20 cellular contexts compared by ENCODE assay signal in the genomic region with DNA sequence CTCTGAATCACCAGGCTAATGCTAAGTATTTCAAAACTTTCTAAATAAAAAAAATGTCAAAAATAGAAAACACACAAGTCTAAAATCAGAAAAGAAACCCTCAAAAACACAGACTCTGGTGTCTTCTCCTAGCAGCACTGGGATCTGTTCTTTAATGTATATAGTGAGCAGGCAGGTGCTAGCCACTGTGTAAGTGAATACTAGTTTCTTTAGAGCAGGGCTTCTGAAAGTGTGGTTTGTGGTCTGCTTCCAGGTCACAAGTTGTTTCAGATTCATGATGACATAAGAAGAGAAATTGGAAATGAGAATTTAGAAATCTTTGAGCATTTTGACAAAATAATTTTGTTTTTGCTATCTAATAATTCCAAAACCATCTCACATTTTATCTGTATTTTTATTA.
"Had no signal": no experiment of that assay in that cellular context is flagged by ENCODE, and none has a peak within 500 bp of the region (broad histone marks: within the 10 kb centered on the region; RNA-seq: fewer than 3 reads in every experiment).

No MANE protein-coding gene starts in this region.

- H3K36me3 ChIP-seq: adrenal gland, cardiac muscle cell, esophagus muscularis mucosa, lower lobe of right lung, sigmoid colon, spleen, thyroid gland had no signal

- H3K27me3 ChIP-seq: adrenal gland, cardiac muscle cell, esophagus muscularis mucosa, sigmoid colon, spleen, thyroid gland had no signal

- H3K36me3 Mint-ChIP-seq: activated naive CD4-positive, alpha-beta T cell treated with anti-CD3 and anti-CD28 coated beads, Interleukin-2, amount 50 U/mL, for 72 hours; stimulated activated memory B cell treated with anti-CD40 and anti-IgM and Interleukin-4, amounts not matched to agents 10 μg/mL and 1 μg/mL and 100 μg/mL, for 72 hours had no signal

- DNase-seq: activated CD4-positive, alpha-beta T cell treated with anti-CD3 and anti-CD28 coated beads, Interleukin-2, amount 50 U/mL, for 4 hours; activated gamma-delta T cell; activated T-cell treated with anti-CD3 and anti-CD28 coated beads, Interleukin-2, amount 50 U/mL, for 72 hours; adrenal gland; dermis blood vessel endothelial cell; effector memory CD4-positive, alpha-beta T cell; left cardiac atrium; lower lobe of right lung; nephron progenitor cell; nucleus accumbens; sigmoid colon; spleen; stimulated activated CD4-positive, alpha-beta T cell treated with anti-CD3 and anti-CD28 coated beads, Interleukin-4, amount 100 ng/mL, for 4 hours; thyroid gland had no signal

- H3K4me3 Mint-ChIP-seq: activated T-cell treated with anti-CD3 and anti-CD28 coated beads, Interleukin-2, amount 50 U/mL, for 72 hours; nephron progenitor cell; stimulated activated memory B cell treated with anti-CD40 and anti-IgM and Interleukin-4, amounts not matched to agents 10 μg/mL and 1 μg/mL and 100 μg/mL, for 72 hours; T-helper 1 cell treated with Interleukin-12 subunit alpha and Interleukin-12 subunit beta and Interleukin-4 antibody, amounts not matched to agents 30 μg/mL and 1 μg/mL, for 36 hours had no signal

- H3K4me1 Mint-ChIP-seq: nephron progenitor cell; stimulated activated memory B cell treated with anti-CD40 and anti-IgM and Interleukin-4, amounts not matched to agents 10 μg/mL and 1 μg/mL and 100 μg/mL, for 72 hours had no signal

- H3K27ac Mint-ChIP-seq: activated naive CD4-positive, alpha-beta T cell treated with anti-CD3 and anti-CD28 coated beads, Interleukin-2, amount 50 U/mL, for 72 hours; activated T-cell treated with anti-CD3 and anti-CD28 coated beads, Interleukin-2, amount 50 U/mL, for 72 hours; nephron progenitor cell; stimulated activated memory B cell treated with anti-CD40 and anti-IgM and Interleukin-4, amounts not matched to agents 10 μg/mL and 1 μg/mL and 100 μg/mL, for 72 hours; T-helper 1 cell treated with Interleukin-12 subunit alpha and Interleukin-12 subunit beta and Interleukin-4 antibody, amounts not matched to agents 30 μg/mL and 1 μg/mL, for 36 hours had no signal

- H3K9me3 ChIP-seq: adrenal gland, esophagus muscularis mucosa, lower lobe of right lung, sigmoid colon, thyroid gland had no signal

- H3K27me3 Mint-ChIP-seq: stimulated activated memory B cell treated with anti-CD40 and anti-IgM and Interleukin-4, amounts not matched to agents 10 μg/mL and 1 μg/mL and 100 μg/mL, for 72 hours had no signal

- H3K27ac ChIP-seq: adrenal gland, cardiac muscle cell, esophagus muscularis mucosa, lower lobe of right lung, sigmoid colon, spleen, thyroid gland, VCaP had no signal

- H3K9me3 Mint-ChIP-seq: nephron progenitor cell; stimulated activated memory B cell treated with anti-CD40 and anti-IgM and Interleukin-4, amounts not matched to agents 10 μg/mL and 1 μg/mL and 100 μg/mL, for 72 hours had no signal

- H3K4me3 ChIP-seq: adrenal gland, cardiac muscle cell, esophagus muscularis mucosa, lower lobe of right lung, sigmoid colon, spleen, thyroid gland had no signal

- H3K4me1 ChIP-seq: lower lobe of right lung, sigmoid colon, spleen, thyroid gland had no signal
